ENCODE assay signal across 12 cellular contexts in the genomic region with DNA sequence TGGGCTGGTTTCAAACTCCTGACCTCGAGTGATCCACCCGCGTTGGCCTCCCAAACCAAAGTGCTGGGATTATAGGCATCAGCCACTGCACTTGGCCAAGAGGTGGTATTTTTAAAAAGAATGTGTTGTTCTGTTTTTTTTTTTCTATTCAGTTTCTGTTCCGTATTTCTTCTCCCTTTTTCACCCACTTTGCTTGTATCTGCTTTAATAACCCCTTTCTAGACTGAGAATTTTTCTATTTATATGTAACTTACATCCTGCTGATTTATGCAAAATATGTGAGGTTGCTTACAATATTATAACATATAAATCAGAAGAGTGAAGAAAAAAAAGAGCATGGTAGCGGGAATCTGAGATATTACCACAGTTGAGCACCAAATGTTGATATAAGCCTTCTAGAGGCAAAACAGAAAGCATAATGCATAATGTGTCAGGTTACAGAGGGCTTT.
DNase-seq lines count a peak whose midpoint lies in the region; ATAC-seq and TF ChIP-seq lines count a peak whose summit lies in the region.
"Had no signal": no experiment of that assay in that cellular context is flagged by ENCODE, and none has a peak within 500 bp of the region (broad histone marks: within the 10 kb centered on the region; RNA-seq: fewer than 3 reads in every experiment).

No MANE protein-coding gene starts in this region.

- H3K4me1 ChIP-seq in tibial artery: peaks cover 0 to 8% (median 0%) of the 10 kb centered on the region in 4 donors

- no peaks in the 10 kb centered on the region for H3K9me3 ChIP-seq in tibial artery
- H3K9me3 ChIP-seq: mucosa of descending colon had no signal

- H3K36me3 ChIP-seq in tibial artery: no peaks in the 10 kb centered on the region

- H3K4me3 ChIP-seq in coronary artery (no peak overlapping the region), tibial artery (no peak overlapping the region)
- H3K4me3 ChIP-seq: mucosa of descending colon had no signal

- intact Hi-C loops in tibial artery (cut with DNase I; ENCODE audit: low total_unique reads): no loop called here

- CTCF ChIA-PET in HEK293T (lab: Yijun Ruan, JAX): no interaction called here

- TF ChIP-seq CTCF in coronary artery (IDR thresholded peaks at IDR 0.05) (no peak), tibial artery (IDR thresholded peaks at IDR 0.05) (no peak)

- H3K27ac ChIP-seq in coronary artery: no peak overlapping the region
- no peak overlapping the region for H3K27ac ChIP-seq in tibial artery

- DNase-seq in HEK293T (ENCODE audit: extremely low spot score) (no peak), germinal center (ENCODE audit: low spot score) (peak; percentile 62), coronary artery (ENCODE audit: low spot score) (no peak), islet precursor cell (no peak), tibial artery (no peak)
- no peak for DNase-seq in stimulated activated CD4-positive, alpha-beta T cell treated with anti-CD3 and anti-CD28 coated beads, Interleukin-12 subunit alpha, Interleukin-12 subunit beta, amount 100 ng/mL, for 4 hours
- DNase-seq: DND-41, glutamatergic neuron, mucosa of descending colon, NCI-H187 had no signal

- no peaks in the 10 kb centered on the region for H3K27me3 ChIP-seq in tibial artery

- POLR2A ChIA-PET in HEK293T (lab: Yijun Ruan, JAX): no interaction called here

- ATAC-seq in GM18907 (IDR thresholded peaks at IDR 0.05; ENCODE audit: unreplicated experiment): peak; percentile 77
- peak; percentile 67 for ATAC-seq in HG03432 (IDR thresholded peaks at IDR 0.05; ENCODE audit: unreplicated experiment)

TF ChIP-seq in HEK293T, 16 proteins besides CTCF, POLR2A, EP300 and RAD21:
- TF ChIP-seq ELF4 (IDR thresholded peaks at IDR 0.05): no peak
- TF ChIP-seq FOXA1 (IDR thresholded peaks at IDR 0.05): no peak
- TF ChIP-seq SP1 (IDR thresholded peaks at IDR 0.05): no peak
- TF ChIP-seq ZNF384 (IDR thresholded peaks at IDR 0.05): peak; percentile 54
- no peak for TF ChIP-seq TARDBP (IDR thresholded peaks at IDR 0.05)
- TF ChIP-seq NFRKB (IDR thresholded peaks at IDR 0.05): no peak
